8 cellular contexts compared by ENCODE assay signal in genomic region chr19:52638601-52639000, GRCh38. TPM values are rescaled to one million over a fixed set of nuclear protein-coding genes. Genes with fewer than 3 reads are reported as not detected.
DNase-seq lines count a peak whose midpoint lies in the region; ATAC-seq, FAIRE-seq and TF ChIP-seq lines count a peak whose summit lies in the region.

No MANE protein-coding gene starts in this region.

- peaks cover 9% of the 10 kb centered on the region for H3K36me3 Mint-ChIP-seq in brain
- H3K36me3 Mint-ChIP-seq in stimulated activated effector memory CD8-positive, alpha-beta T cell treated with anti-CD3 and anti-CD28 coated beads, Interleukin-12 subunit alpha, Interleukin-12 subunit beta, amount 100 ng/mL, for 72 hours: peaks cover 22% of the 10 kb centered on the region

- H3K4me3 ChIP-seq in ACC112 (ENCODE audit: low read depth, low read length) (peak overlapping the region; percentile 92), Loucy (ENCODE audit: low read length, poor library complexity, severe bottlenecking) (peak overlapping the region; percentile 88), kidney (ENCODE audit: low read length in 2 of 2) (peak overlapping the region; percentile 73 to 93)

- H3K27ac Mint-ChIP-seq in brain: peak overlapping the region; percentile 76 to 98 (median 95)
- no peak overlapping the region for H3K27ac Mint-ChIP-seq in stimulated activated effector memory CD8-positive, alpha-beta T cell treated with anti-CD3 and anti-CD28 coated beads, Interleukin-12 subunit alpha, Interleukin-12 subunit beta, amount 100 ng/mL, for 72 hours

- no peaks in the 10 kb centered on the region for H3K9me2 ChIP-seq in Loucy (replicated peaks; ENCODE audit: low read depth, low read length)

- no peaks in the 10 kb centered on the region for H3K36me3 ChIP-seq in ACC112 (ENCODE audit: insufficient read depth, low read length)
- no peaks in the 10 kb centered on the region for H3K36me3 ChIP-seq in Loucy (ENCODE audit: insufficient read depth, low read length)
- no peaks in the 10 kb centered on the region for H3K36me3 ChIP-seq in kidney (ENCODE audit: control insufficient read depth in 1 of 2, insufficient read depth in 2 of 2, low read length in 2 of 2)

- H3K79me2 ChIP-seq in ACC112 (ENCODE audit: control insufficient read depth, insufficient read depth, low read length, unreplicated experiment) (no peaks in the 10 kb centered on the region), Loucy (ENCODE audit: insufficient read depth, low read length) (no peaks in the 10 kb centered on the region; the same call in 1 of the 2 replicates)

- H2AFZ ChIP-seq in ACC112 (ENCODE audit: low read length, unreplicated experiment) (peak overlapping the region; percentile 70), Loucy (ENCODE audit: low read length) (peak overlapping the region; percentile 14; the same call in 1 of the 2 replicates)

- peaks cover 31% of the 10 kb centered on the region for H3K4me1 Mint-ChIP-seq in brain
- H3K4me1 Mint-ChIP-seq in stimulated activated effector memory CD8-positive, alpha-beta T cell treated with anti-CD3 and anti-CD28 coated beads, Interleukin-12 subunit alpha, Interleukin-12 subunit beta, amount 100 ng/mL, for 72 hours: peaks cover 16% of the 10 kb centered on the region

- intact Hi-C loops in kidney (cut with DNase I): no loop called here

- peaks cover 4% of the 10 kb centered on the region for H4K20me1 ChIP-seq in Loucy (ENCODE audit: insufficient read depth, low read length, poor library complexity, severe bottlenecking)

- H3K27ac ChIP-seq in ACC112 (ENCODE audit: low read depth, low read length): peak overlapping the region; percentile 8; the same call in 1 of the 2 replicates
- peak overlapping the region in 1 of 2 donors; percentile 78 for H3K27ac ChIP-seq in kidney (ENCODE audit: low read depth in 2 of 2, low read length in 2 of 2)

- peaks cover 0 to 2% (median 0%) of the 10 kb centered on the region in 5 experiments for H3K9me3 Mint-ChIP-seq in brain
- H3K9me3 Mint-ChIP-seq in stimulated activated effector memory CD8-positive, alpha-beta T cell treated with anti-CD3 and anti-CD28 coated beads, Interleukin-12 subunit alpha, Interleukin-12 subunit beta, amount 100 ng/mL, for 72 hours: no peaks in the 10 kb centered on the region

- H3K9ac ChIP-seq in Loucy (ENCODE audit: low read depth, low read length, poor library complexity, severe bottlenecking) (no peak overlapping the region), kidney (ENCODE audit: low read length in 2 of 2) (peak overlapping the region; percentile 42 to 67)

- no peaks in the 10 kb centered on the region for H3K9me3 ChIP-seq in Loucy (ENCODE audit: insufficient read depth, low read depth, low read length)
- H3K9me3 ChIP-seq in kidney (ENCODE audit: control insufficient read depth in 1 of 2, low read length in 2 of 2): no peaks in the 10 kb centered on the region

- peak; percentile 82 for DNase-seq in kidney
- no peak for DNase-seq in stimulated activated effector memory CD8-positive, alpha-beta T cell treated with anti-CD3 and anti-CD28 coated beads, Interleukin-12 subunit alpha, Interleukin-12 subunit beta, amount 100 ng/mL, for 72 hours (ENCODE audit: low spot score in 2 of 2)
- no peak for DNase-seq in urothelium cell line (ENCODE audit: low spot score)

- H3K4me1 ChIP-seq in ACC112 (ENCODE audit: control insufficient read depth, insufficient read depth, low read length, unreplicated experiment) (peaks cover 3% of the 10 kb centered on the region), Loucy (ENCODE audit: insufficient read depth, low read length, poor library complexity, severe bottlenecking) (peaks cover 10% of the 10 kb centered on the region), kidney (ENCODE audit: control insufficient read depth in 1 of 2, insufficient read depth in 1 of 2, low read depth in 1 of 2, low read length in 2 of 2) (peaks cover 7 to 12% of the 10 kb centered on the region in 2 donors)

- ATAC-seq in GM18502 (IDR thresholded peaks at IDR 0.05; ENCODE audit: poor library complexity, unreplicated experiment) (peak; percentile 13), HG03457 (IDR thresholded peaks at IDR 0.05; ENCODE audit: unreplicated experiment) (no peak)
- peak; percentile 31 for ATAC-seq in stimulated activated effector memory CD8-positive, alpha-beta T cell treated with anti-CD3 and anti-CD28 coated beads, Interleukin-12 subunit alpha, Interleukin-12 subunit beta, amount 100 ng/mL, for 72 hours

- H3K4me2 ChIP-seq in Loucy (ENCODE audit: low read depth, low read length, poor library complexity, severe bottlenecking): peak overlapping the region; percentile 70

- no peaks in the 10 kb centered on the region for H3F3A ChIP-seq in Loucy (ENCODE audit: low read depth)

- H3K27me3 ChIP-seq in ACC112 (ENCODE audit: insufficient read depth, low read length) (no peaks in the 10 kb centered on the region), Loucy (ENCODE audit: insufficient read depth, low read length, poor library complexity, severe bottlenecking) (no peaks in the 10 kb centered on the region)

- FAIRE-seq in kidney (lab: Jason Lieb, UNC): no peak
- FAIRE-seq in urothelium cell line (lab: Jason Lieb, UNC): no peak

- H3K27me3 Mint-ChIP-seq in brain: no peaks in the 10 kb centered on the region

- H3K4me3 Mint-ChIP-seq in brain: peak overlapping the region; percentile 90 to 98 (median 96)
- peak overlapping the region; percentile 90 for H3K4me3 Mint-ChIP-seq in stimulated activated effector memory CD8-positive, alpha-beta T cell treated with anti-CD3 and anti-CD28 coated beads, Interleukin-12 subunit alpha, Interleukin-12 subunit beta, amount 100 ng/mL, for 72 hours

- no peak for TF ChIP-seq CTCF in Loucy (conservative IDR thresholded peaks at IDR 0.05; ENCODE audit: low read length)
- TF ChIP-seq CTCF in brain (conservative IDR thresholded peaks at IDR 0.05): no peak
- TF ChIP-seq CTCF in kidney (IDR thresholded peaks at IDR 0.05; ENCODE audit: borderline replicate concordance, extremely low read depth, insufficient read depth): no peak

RNA-seq across cellular contexts. Expression of gene ZNF83, which starts 0.4 kb away (rescaled TPM):
- 7.5 TPM for polyA plus RNA-seq in brain (ENCODE audit: insufficient read depth, low read depth, low replicate concordance)
- total RNA-seq in kidney: 90.4 TPM
- polyA plus RNA-seq in kidney (ENCODE audit: insufficient read depth, low read depth, low replicate concordance): 51.8 TPM
